Comparison of ENCODE assay signal across 8 cellular contexts in the genomic region with DNA sequence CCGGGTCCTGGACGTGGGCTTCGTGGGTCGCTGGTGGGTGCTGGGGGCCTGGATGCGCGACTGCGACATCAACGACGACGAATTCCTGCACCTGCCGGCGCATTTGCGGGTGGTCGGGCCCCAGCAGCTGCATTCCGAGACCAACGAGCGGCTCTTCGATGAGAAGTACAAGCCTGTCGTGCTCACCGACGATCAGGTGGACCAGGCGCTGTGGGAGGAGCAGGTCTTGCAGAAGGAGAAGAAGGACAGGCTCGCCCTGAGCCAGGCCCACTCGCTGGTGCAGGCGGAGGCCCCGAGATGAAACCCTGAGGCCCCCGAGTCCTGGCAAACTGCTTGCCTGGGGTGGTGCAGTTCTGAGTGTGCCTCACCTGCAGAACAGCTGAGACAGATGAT. TPM values are rescaled to one million over a fixed set of nuclear protein-coding genes. Genes with fewer than 3 reads are reported as not detected.
A peak's percentile ranks its signal among the peaks of the same experiment; 100 is the strongest.
DNase-seq lines count a peak whose midpoint lies in the region; ATAC-seq and TF ChIP-seq lines count a peak whose summit lies in the region.

No MANE protein-coding gene starts in this region.

- H3K36me3 ChIP-seq in Caco-2 (ENCODE audit: control insufficient read depth, insufficient read depth, low read length): no peaks in the 10 kb centered on the region
- H3K36me3 ChIP-seq in OCI-LY1 (ENCODE audit: insufficient read depth, low read length): peaks cover 12% of the 10 kb centered on the region; the same call in 1 of the 2 replicates

- no peaks in the 10 kb centered on the region for H3K9me3 Mint-ChIP-seq in Caco-2 (ENCODE audit: unreplicated experiment)
- H3K9me3 Mint-ChIP-seq in osteocyte (ENCODE audit: unreplicated experiment): no peaks in the 10 kb centered on the region

- DNase-seq in Caco-2 (peak in 1 of 2 experiments; percentile 46), epithelial cell of proximal tubule (ENCODE audit: low read depth) (no peak), osteocyte (ENCODE audit: extremely low spot score, unreplicated experiment) (no peak), NOMO-1 treated with dmso at 0.1 percent for 144 hours (lab: John Stamatoyannopoulos, UW; ENCODE audit: unreplicated experiment) (no peak), NCI-H446 treated with DMSO at 0.1 percent for 48 hours (lab: John Stamatoyannopoulos, UW) (no peak)

- no TSS peak for BruUV-seq in Caco-2 (replicated peaks; lab: Mats Ljungman, UMichigan)

- no peak overlapping the region for H3K27ac ChIP-seq in OCI-LY1 (ENCODE audit: low read depth, low read length, poor library complexity, severe bottlenecking)

- CTCF ChIA-PET in Caco-2 (lab: Charles Lee): no interaction called here

- H3K9me2 ChIP-seq in OCI-LY1 (ENCODE audit: low read depth, low read length): no peaks in the 10 kb centered on the region

- H4K20me1 ChIP-seq in OCI-LY1 (ENCODE audit: insufficient read depth, low read length): no peaks in the 10 kb centered on the region

- H2AFZ ChIP-seq in OCI-LY1 (ENCODE audit: low read length): no peak overlapping the region

- H3K9ac ChIP-seq in OCI-LY1 (ENCODE audit: low read length): peak overlapping the region; percentile 67

- H3K27ac Mint-ChIP-seq in Caco-2 (ENCODE audit: unreplicated experiment) (no peak overlapping the region), osteocyte (ENCODE audit: unreplicated experiment) (peak overlapping the region; percentile 34)

- POLR2A ChIA-PET in Caco-2 (lab: Charles Lee): no interaction called here

- H3K27me3 ChIP-seq in Caco-2 (replicated peaks; ENCODE audit: control insufficient read depth, insufficient read depth, low read length) (no peaks in the 10 kb centered on the region), OCI-LY1 (ENCODE audit: insufficient read depth, low read length) (no peaks in the 10 kb centered on the region)

- H3K4me3 Mint-ChIP-seq in Caco-2 (ENCODE audit: unreplicated experiment) (peak overlapping the region; percentile 92), osteocyte (ENCODE audit: unreplicated experiment) (peak overlapping the region; percentile 93)

- ATAC-seq in GM19324 (IDR thresholded peaks at IDR 0.05; ENCODE audit: low FRiP score, unreplicated experiment) (no peak), HG02798 (IDR thresholded peaks at IDR 0.05; ENCODE audit: poor library complexity, unreplicated experiment) (no peak)

- peak overlapping the region; percentile 99 for H3K4me3 ChIP-seq in Caco-2 (ENCODE audit: low read depth, low read length)
- H3K4me3 ChIP-seq in OCI-LY1 (ENCODE audit: low read depth, low read length, poor library complexity, severe bottlenecking): peak overlapping the region; percentile 74
- peak overlapping the region; percentile 92 for H3K4me3 ChIP-seq in epithelial cell of proximal tubule (ENCODE audit: low read depth, low read length)

- H3K4me1 ChIP-seq in Caco-2 (peaks cover 7% of the 10 kb centered on the region; the same call in 1 of the 2 replicates), OCI-LY1 (ENCODE audit: insufficient read depth, low read length, severe bottlenecking) (peaks cover 24% of the 10 kb centered on the region)

- TF ChIP-seq CTCF in Caco-2 (IDR thresholded peaks at IDR 0.05; ENCODE audit: insufficient read depth in 1 of 2, low read depth in 1 of 2, low read length in 1 of 2, severe bottlenecking in 1 of 2, unreplicated experiment in 1 of 2) (no peak), OCI-LY1 (IDR thresholded peaks at IDR 0.05; ENCODE audit: low read length) (no peak), epithelial cell of proximal tubule (conservative IDR thresholded peaks at IDR 0.05; ENCODE audit: low read depth, low read length) (no peak), osteocyte (IDR thresholded peaks at IDR 0.05) (no peak)

- H3K27me3 Mint-ChIP-seq in Caco-2 (ENCODE audit: insufficient read depth, unreplicated experiment) (no peaks in the 10 kb centered on the region), osteocyte (ENCODE audit: unreplicated experiment) (no peaks in the 10 kb centered on the region)

- H3K36me3 Mint-ChIP-seq in Caco-2 (ENCODE audit: insufficient read depth, unreplicated experiment): peaks cover 79% of the 10 kb centered on the region
- H3K36me3 Mint-ChIP-seq in osteocyte (ENCODE audit: unreplicated experiment): peaks cover 6% of the 10 kb centered on the region

- peaks cover 14% of the 10 kb centered on the region; the same call in 1 of the 2 replicates for H3K79me2 ChIP-seq in OCI-LY1 (ENCODE audit: insufficient read depth, low read length)

- intact Hi-C loops in Caco-2 (cut with micrococcal nuclease; ENCODE audit: unreplicated experiment): no loop called here

- H3K9me3 ChIP-seq in Caco-2 (no peaks in the 10 kb centered on the region), OCI-LY1 (ENCODE audit: low read length) (no peaks in the 10 kb centered on the region)

- H3K4me2 ChIP-seq in OCI-LY1 (ENCODE audit: low read length): peak overlapping the region; percentile 91

- H3K4me1 Mint-ChIP-seq in Caco-2 (ENCODE audit: low read depth, unreplicated experiment): peaks cover 6% of the 10 kb centered on the region
- H3K4me1 Mint-ChIP-seq in osteocyte (ENCODE audit: unreplicated experiment): peaks cover 25% of the 10 kb centered on the region

- H3F3A ChIP-seq in OCI-LY1 (ENCODE audit: insufficient read depth, low read length): no peaks in the 10 kb centered on the region

RNA-seq across cellular contexts. Expression of a gene that starts 0.8 kb away (rescaled TPM):
- 30.4 and 31.1 TPM in 2 replicates for total RNA-seq in Caco-2 (2022)
- 45.3 and 50.2 TPM in 2 replicates for total RNA-seq in epithelial cell of proximal tubule
- 25.7 and 25.8 TPM in 2 replicates for total RNA-seq in osteocyte

RNA-seq across cellular contexts. Expression of a gene that starts 1.0 kb away (rescaled TPM):
- total RNA-seq in Caco-2 (2022) (70.9 and 78.1 TPM in 2 replicates), epithelial cell of proximal tubule (48.5 and 56.7 TPM in 2 replicates), osteocyte (68.4 and 79.5 TPM in 2 replicates)

RNA-seq across cellular contexts. Expression of a gene that starts 31.4 kb away (rescaled TPM):
- total RNA-seq in Caco-2 (2022): 171 and 180 TPM in 2 replicates
- 150 and 156 TPM in 2 replicates for total RNA-seq in epithelial cell of proximal tubule
- total RNA-seq in osteocyte: 130 and 131 TPM in 2 replicates

RNA-seq across cellular contexts. Expression of a gene that starts 58.0 kb away (rescaled TPM):
- 97.9 and 98.4 TPM in 2 replicates for total RNA-seq in Caco-2 (2022)
- 29.3 and 39.4 TPM in 2 replicates for total RNA-seq in epithelial cell of proximal tubule
- total RNA-seq in osteocyte: 66.7 and 70.8 TPM in 2 replicates
